Comparison of ENCODE assay signal across 22 cellular contexts in the genomic region with DNA sequence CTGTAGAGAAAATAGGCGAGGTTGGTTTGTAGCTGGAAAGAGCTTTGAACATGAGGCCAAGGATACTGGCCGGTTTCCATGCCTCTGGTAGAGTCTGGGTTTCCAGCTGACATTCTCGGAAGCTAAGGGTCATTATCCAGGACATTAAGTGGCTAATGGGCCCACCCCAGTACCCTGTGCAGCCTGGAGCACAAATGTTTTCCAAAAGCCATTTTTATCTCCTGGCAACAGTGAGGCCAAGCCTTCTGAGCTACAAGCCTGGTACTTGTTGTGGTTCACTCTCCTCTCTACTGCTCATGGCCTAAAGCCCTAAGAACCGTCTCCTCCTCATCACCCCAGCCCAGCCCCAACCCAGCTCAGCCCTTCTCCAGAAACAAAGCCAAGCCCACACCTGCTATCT.
"Had no signal": no experiment of that assay in that cellular context is flagged by ENCODE, and none has a peak within 500 bp of the region (broad histone marks: within the 10 kb centered on the region; RNA-seq: fewer than 3 reads in every experiment).

No MANE protein-coding gene starts in this region.

- H3K36me3 ChIP-seq: breast epithelium had no signal

- DNase-seq: activated CD4-positive, alpha-beta T cell treated with anti-CD3 and anti-CD28 coated beads for 4 hours; activated CD8-positive, alpha-beta memory T cell treated with anti-CD3 and anti-CD28 coated beads, Interleukin-2, amount 50 U/mL, for 4 hours; activated CD8-positive, alpha-beta T cell treated with anti-CD3 and anti-CD28 coated beads for 36 hours; activated T-cell treated with anti-CD3 and anti-CD28 coated beads, Interleukin-2, amount 50 U/mL, for 72 hours; aorta; KG1; NCI-H1048; NCI-H1436 treated with DMSO at 0.1 percent for 48 hours; NCI-H1930; NCI-H524; NCI-H774; NK-92 treated with Interleukin-12 subunit alpha and Interleukin-12 subunit beta, amount 100 ng/mL, for 24 hours; OCI-M1; RPMI8226 had no signal

- H3K9me3 Mint-ChIP-seq: activated CD8-positive, alpha-beta T cell treated with anti-CD3 and anti-CD28 coated beads for 36 hours; T-helper 1 cell treated with Interleukin-12 subunit alpha and Interleukin-12 subunit beta and Interleukin-4 antibody, amounts not matched to agents 30 μg/mL and 1 μg/mL, for 36 hours had no signal

- H3K36me3 Mint-ChIP-seq: activated naive CD4-positive, alpha-beta T cell treated with anti-CD3 and anti-CD28 coated beads, Interleukin-2, amount 50 U/mL, for 24 hours; IgD-negative memory B cell had no signal

- H3K9me3 ChIP-seq: breast epithelium had no signal

- ATAC-seq: activated CD4-positive, CD25-positive, alpha-beta regulatory T cell treated with anti-CD3 and anti-CD28 coated beads, Interleukin-2, amount 50 U/mL, for 24 hours; activated CD8-positive, alpha-beta T cell treated with anti-CD3 and anti-CD28 coated beads for 36 hours; activated T-cell treated with anti-CD3 and anti-CD28 coated beads, Interleukin-2, amount 50 U/mL, for 72 hours; Panc1; Right ventricle myocardium inferior had no signal

- H3K27me3 ChIP-seq: breast epithelium had no signal

- H3K27ac ChIP-seq: breast epithelium, SK-N-MC had no signal

- H3K4me3 Mint-ChIP-seq: activated CD8-positive, alpha-beta T cell treated with anti-CD3 and anti-CD28 coated beads for 36 hours; activated naive CD4-positive, alpha-beta T cell treated with anti-CD3 and anti-CD28 coated beads, Interleukin-2, amount 50 U/mL, for 24 hours; activated T-cell treated with anti-CD3 and anti-CD28 coated beads, Interleukin-2, amount 50 U/mL, for 72 hours; IgD-negative memory B cell; T-helper 1 cell treated with Interleukin-12 subunit alpha and Interleukin-12 subunit beta and Interleukin-4 antibody, amounts not matched to agents 30 μg/mL and 1 μg/mL, for 36 hours had no signal

- H3K4me1 Mint-ChIP-seq: activated naive CD4-positive, alpha-beta T cell treated with anti-CD3 and anti-CD28 coated beads, Interleukin-2, amount 50 U/mL, for 24 hours; IgD-negative memory B cell had no signal

- H3K27ac Mint-ChIP-seq: activated CD8-positive, alpha-beta T cell treated with anti-CD3 and anti-CD28 coated beads for 36 hours; activated naive CD4-positive, alpha-beta T cell treated with anti-CD3 and anti-CD28 coated beads, Interleukin-2, amount 50 U/mL, for 24 hours; activated T-cell treated with anti-CD3 and anti-CD28 coated beads, Interleukin-2, amount 50 U/mL, for 72 hours; IgD-negative memory B cell; T-helper 1 cell treated with Interleukin-12 subunit alpha and Interleukin-12 subunit beta and Interleukin-4 antibody, amounts not matched to agents 30 μg/mL and 1 μg/mL, for 36 hours had no signal

- H3K4me3 ChIP-seq: breast epithelium, SK-N-MC had no signal

- H3K4me1 ChIP-seq: breast epithelium had no signal
